ENCODE assay signal across 25 cellular contexts in the genomic region with DNA sequence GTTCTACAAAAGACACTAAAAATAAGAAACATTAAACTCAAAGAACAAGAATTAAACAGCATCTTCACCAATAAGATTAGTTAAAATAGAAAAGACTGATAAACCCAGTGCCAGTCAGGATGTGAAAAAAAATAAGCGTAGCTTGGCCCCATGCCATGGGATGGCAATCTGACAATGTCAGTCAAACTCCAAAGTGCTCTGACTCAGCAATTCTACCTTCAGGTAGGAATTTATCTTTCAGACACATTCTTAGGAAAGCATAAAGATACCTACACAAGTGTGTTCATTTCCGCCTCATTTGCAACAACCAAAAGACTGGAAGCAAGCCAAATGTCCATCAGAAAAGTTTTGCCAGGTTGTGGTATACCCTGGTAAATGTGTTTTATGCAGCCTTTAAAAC. TPM values are rescaled to one million over a fixed set of nuclear protein-coding genes. Genes with fewer than 3 reads are reported as not detected.
DNase-seq lines count a peak whose midpoint lies in the region; TF ChIP-seq lines count a peak whose summit lies in the region.
"Had no signal": no experiment of that assay in that cellular context is flagged by ENCODE, and none has a peak within 500 bp of the region (broad histone marks: within the 10 kb centered on the region; RNA-seq: fewer than 3 reads in every experiment).

No MANE protein-coding gene starts in this region.

- in situ Hi-C loops in KBM-7 (cut with MboI; ENCODE audit: low pct_unique_long_range_greater_than_20kb, low sequenced_read_pairs), result no loop called here

- H2AK5ac ChIP-seq in neuronal stem cell (ENCODE audit: low read depth, low read length), result no peak overlapping the region

- CTCF ChIA-PET in RWPE1 (lab: Yijun Ruan, JAX), result no interaction called here

- no peak overlapping the region for H3K9ac ChIP-seq in neuronal stem cell (ENCODE audit: low read depth, low read length, poor library complexity)
- H3K9ac ChIP-seq: BLaER1 had no signal

- no peak overlapping the region for H4K91ac ChIP-seq in neuronal stem cell (ENCODE audit: low read depth, low read length, poor library complexity)

- no peak overlapping the region for H3K4me3 ChIP-seq in neutrophil (ENCODE audit: low read depth in 1 of 2, low read length in 1 of 2)
- H3K4me3 ChIP-seq in neuronal stem cell (ENCODE audit: low read length in 2 of 2), result no peak overlapping the region
- H3K4me3 ChIP-seq in H7 (ENCODE audit: insufficient read depth, low read depth, low read length), result no peak overlapping the region
- H3K4me3 ChIP-seq: BLaER1, coronary artery, smooth muscle cell had no signal

- H2BK5ac ChIP-seq in neuronal stem cell (ENCODE audit: low read length), result no peak overlapping the region

- no peak overlapping the region for H3K4me2 ChIP-seq in neuronal stem cell (ENCODE audit: insufficient read depth, low read length, poor library complexity, severe bottlenecking)
- H3K4me2 ChIP-seq: BLaER1, smooth muscle cell had no signal

- H2BK12ac ChIP-seq in neuronal stem cell (ENCODE audit: low read length), result no peak overlapping the region

- H2AFZ ChIP-seq in neuronal stem cell (ENCODE audit: low read length), result no peak overlapping the region

- no CpG with 5 or more reads among the region's 2 CpGs for WGBS in neuronal stem cell (ENCODE audit: extremely low coverage in 2 of 2, insufficient read length in 2 of 2, insufficient replicate concordance in 1 of 2), 2 donors

- H3K4me1 ChIP-seq in neutrophil (ENCODE audit: control insufficient read depth in 1 of 2, insufficient read depth in 1 of 2, low read depth in 1 of 2, low read length in 1 of 2) (peaks cover 53 to 56% of the 10 kb centered on the region in 2 experiments), neuronal stem cell (ENCODE audit: control insufficient read depth in 2 of 2, insufficient read depth in 1 of 2, low read depth in 1 of 2, low read length in 2 of 2) (no peaks in the 10 kb centered on the region)

- H3K9me3 ChIP-seq in neutrophil (no peaks in the 10 kb centered on the region), neuronal stem cell (replicated peaks in 1 of 2; ENCODE audit: control insufficient read depth in 2 of 2, insufficient read depth in 1 of 2, low read depth in 1 of 2, low read length in 2 of 2) (no peaks in the 10 kb centered on the region)
- H3K9me3 ChIP-seq: BLaER1 had no signal

- H3K27ac ChIP-seq in RWPE1 (no peak overlapping the region), neutrophil (peak overlapping the region; percentile 69), neuronal stem cell (replicated peaks; ENCODE audit: low read length) (no peak overlapping the region)
- H3K27ac ChIP-seq: 22Rv1, BLaER1, coronary artery, WERI-Rb-1 had no signal

- H3K18ac ChIP-seq in neuronal stem cell (ENCODE audit: low read length), result no peak overlapping the region

- H3K36me3 ChIP-seq in neutrophil (no peaks in the 10 kb centered on the region), neuronal stem cell (replicated peaks in 1 of 2; ENCODE audit: control insufficient read depth in 2 of 2, insufficient read depth in 2 of 2, low read length in 2 of 2) (no peaks in the 10 kb centered on the region), H7 (replicated peaks; ENCODE audit: control insufficient read depth, insufficient read depth, low read length) (no peaks in the 10 kb centered on the region)
- H3K36me3 ChIP-seq: BLaER1, WERI-Rb-1 had no signal

- POLR2A ChIA-PET in RWPE1 (lab: Yijun Ruan, JAX; ENCODE audit: low non-redundant PET), result no interaction called here

- DNase-seq in DMS 273 (lab: John Stamatoyannopoulos, UW; ENCODE audit: unreplicated experiment) (peak; percentile 36), DMS 273 treated with DMSO at 0.1 percent for 48 hours (lab: John Stamatoyannopoulos, UW) (no peak), KBM-7 (peak; percentile 61), RWPE1 (ENCODE audit: low spot score) (peak; percentile 45), AG20443 (ENCODE audit: low spot score) (no peak), neuronal stem cell (ENCODE audit: low spot score) (no peak), H7 (no peak)
- DNase-seq: activated CD4-positive, alpha-beta memory T cell treated with anti-CD3 and anti-CD28 coated beads, Interleukin-2, amount 10 ng/mL, durations not matched to agents 7 days and 5 days; activated T-cell treated with anti-CD3 and anti-CD28 coated beads, Interleukin-2, amount 50 U/mL, for 4 hours; DND-41; foreskin melanocyte; kidney glomerular epithelial cell; naive thymus-derived CD8-positive, alpha-beta T cell; NK-92 treated with Interleukin-12 subunit alpha and Interleukin-12 subunit beta, amount 100 ng/mL, for 24 hours; stimulated activated CD4-positive, alpha-beta T cell treated with anti-CD3 and anti-CD28 coated beads, Interleukin-4, amount 100 ng/mL, for 24 hours; WERI-Rb-1 had no signal

- H3K27me3 ChIP-seq in neutrophil (no peaks in the 10 kb centered on the region), neuronal stem cell (ENCODE audit: control insufficient read depth in 3 of 3, insufficient read depth in 3 of 3, low read depth in 1 of 3, low read length in 3 of 3) (peaks cover 0 to 26% (median 0%) of the 10 kb centered on the region in 3 experiments), H7 (ENCODE audit: control insufficient read depth, insufficient read depth, low read length) (no peaks in the 10 kb centered on the region)
- H3K27me3 ChIP-seq: BLaER1 had no signal

- no peak overlapping the region for H3K23ac ChIP-seq in neuronal stem cell (ENCODE audit: low read depth, low read length, poor library complexity)

- no peak overlapping the region for H4K8ac ChIP-seq in neuronal stem cell (ENCODE audit: low read depth, low read length)

- H3K4ac ChIP-seq in neuronal stem cell (ENCODE audit: low read length), result no peak overlapping the region

- H2BK120ac ChIP-seq in neuronal stem cell (ENCODE audit: low read depth, low read length), result no peak overlapping the region

- TF ChIP-seq CTCF in RWPE1 (conservative IDR thresholded peaks at IDR 0.05; ENCODE audit: low read depth), result no peak
- no peak for TF ChIP-seq CTCF in neutrophil (IDR thresholded peaks at IDR 0.05)

- H3K14ac ChIP-seq in neuronal stem cell (ENCODE audit: low read length), result no peak overlapping the region

- no peaks in the 10 kb centered on the region for H3K79me1 ChIP-seq in neuronal stem cell (ENCODE audit: low read depth, low read length)

- H2BK15ac ChIP-seq in neuronal stem cell (ENCODE audit: low read length), result no peak overlapping the region

RNA-seq across cellular contexts. Expression of a gene that starts 9.1 kb away (rescaled TPM):
- 0.01 TPM for polyA plus RNA-seq in neuronal stem cell (2013, experiment 1 of 2)
- polyA plus RNA-seq in neuronal stem cell (2013, experiment 2 of 2), result not detected
- not detected in 2 replicates for total RNA-seq in H7 (2014; rRNA removed; shearing (Covaris generic))
- total RNA-seq: activated naive CD4-positive, alpha-beta T cell treated with anti-CD3 and anti-CD28 coated beads, Interleukin-2, amount 50 U/mL, for 72 hours; activated T-cell treated with anti-CD3 and anti-CD28 coated beads, Interleukin-2, amount 50 U/mL, for 4 hours; endothelial cell of umbilical vein; naive thymus-derived CD8-positive, alpha-beta T cell; smooth muscle cell had no signal
- polyA plus RNA-seq: endothelial cell of umbilical vein; IgD-negative memory B cell; naive thymus-derived CD8-positive, alpha-beta T cell had no signal

RNA-seq across cellular contexts. Expression of a gene that starts 38.7 kb away (rescaled TPM):
- polyA plus RNA-seq in neuronal stem cell (2013, experiment 1 of 2), result 26.2 TPM
- polyA plus RNA-seq in neuronal stem cell (2013, experiment 2 of 2), result 25.2 TPM
- 4.2 and 11.6 TPM in 2 replicates for total RNA-seq in H7 (2014; rRNA removed; shearing (Covaris generic))
- total RNA-seq: endothelial cell of umbilical vein had no signal
- polyA plus RNA-seq: endothelial cell of umbilical vein had no signal

RNA-seq across cellular contexts. Expression of a gene that starts 51.5 kb away (rescaled TPM):
- polyA plus RNA-seq in neuronal stem cell (2013, experiment 1 of 2), result 0.03 TPM
- polyA plus RNA-seq in neuronal stem cell (2013, experiment 2 of 2), result 0.04 TPM
- not detected in 2 replicates for total RNA-seq in H7 (2014; rRNA removed; shearing (Covaris generic))
- total RNA-seq: activated CD4-positive, alpha-beta memory T cell treated with anti-CD3 and anti-CD28 coated beads, Interleukin-2, amount 10 ng/mL, durations not matched to agents 7 days and 5 days; endothelial cell of umbilical vein; naive thymus-derived CD8-positive, alpha-beta T cell; posterior vena cava had no signal
- polyA plus RNA-seq: endothelial cell of umbilical vein; IgD-negative memory B cell; naive thymus-derived CD8-positive, alpha-beta T cell had no signal

Comparison
In these comparisons a context has a peak if more than half of its experiments do, and no peak if none do; other contexts are left out.
1. DNase-seq: peak in DMS 273 (single experiment), KBM-7 (single experiment) and RWPE1 (single experiment); none in DMS 273 treated with DMSO at 0.1 percent for 48 hours (single experiment), AG20443 (single experiment), neuronal stem cell (single experiment) and H7 (single experiment).